In the genomic region with DNA sequence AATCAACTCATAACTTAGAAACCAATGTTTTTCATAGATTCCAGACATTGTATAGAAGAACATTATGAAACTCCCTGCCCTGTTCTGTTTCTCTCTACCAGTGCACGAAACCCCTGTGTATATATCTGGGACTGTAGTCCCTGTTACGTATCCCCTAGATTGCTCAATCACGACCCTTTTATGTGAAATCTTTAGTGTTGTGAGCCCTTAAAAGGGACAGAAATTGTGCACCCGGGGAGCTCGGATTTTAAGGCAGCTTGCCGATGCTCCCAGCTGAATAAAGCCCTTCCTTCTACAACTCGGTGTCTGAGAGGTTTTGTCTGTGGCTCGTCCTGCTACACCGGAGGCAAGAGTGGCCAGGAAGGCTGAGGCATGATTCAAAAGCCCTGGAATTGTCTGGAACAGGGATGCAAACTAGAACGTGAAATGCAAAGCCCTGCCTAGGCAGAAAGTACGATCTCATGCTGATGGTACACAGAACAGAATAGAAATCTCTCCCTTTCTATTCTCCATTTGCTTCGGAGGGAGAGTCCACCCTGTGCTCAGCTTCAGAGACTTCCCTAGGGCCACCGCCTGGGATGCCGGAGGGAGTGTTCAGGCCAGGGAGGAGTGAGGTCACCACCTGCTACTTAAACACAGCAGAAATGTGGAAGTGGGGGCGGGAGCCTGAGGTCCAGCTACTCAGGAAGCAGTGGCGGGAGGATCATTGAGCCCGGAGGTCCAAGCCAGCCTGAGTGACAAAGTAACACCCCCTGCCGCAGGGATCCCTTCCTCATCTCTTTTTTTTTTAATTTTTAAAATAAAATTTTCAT, we compare ENCODE assay signal across 8 cellular contexts. TPM values are rescaled to one million over a fixed set of nuclear protein-coding genes. Genes with fewer than 3 reads are reported as not detected.
DNase-seq lines count a peak whose midpoint lies in the region; ATAC-seq and TF ChIP-seq lines count a peak whose summit lies in the region.

No MANE protein-coding gene starts in this region.

- intact Hi-C loops in esophagus squamous epithelium (cut with DNase I): no loop called here

- H3K14ac ChIP-seq in neuronal stem cell (ENCODE audit: low read length): no peak overlapping the region

- H3K9me2 ChIP-seq in SK-N-SH: no peaks in the 10 kb centered on the region

- DNase-seq in SK-N-SH: no peak
- peak; percentile 9 for DNase-seq in SKM-1 (lab: John Stamatoyannopoulos, UW; ENCODE audit: unreplicated experiment)
- no peak for DNase-seq in esophagus squamous epithelium (lab: John Stamatoyannopoulos, UW)
- no peak for DNase-seq in neuronal stem cell (ENCODE audit: low spot score)
- DNase-seq in DMS114 treated with DMSO at 0.1 percent for 48 hours (lab: John Stamatoyannopoulos, UW; ENCODE audit: unreplicated experiment): no peak

- WGBS in SK-N-SH (ENCODE audit: low lambda C conversion rate): 74% methylated on average over 18 of the region's 18 CpGs
- WGBS in esophagus squamous epithelium, 2 donors: 21 to 45% methylated on average over 16 to 18 of the region's 18 CpGs
- no CpG with 5 or more reads among the region's 18 CpGs for WGBS in neuronal stem cell (ENCODE audit: extremely low coverage in 2 of 2, insufficient read length in 2 of 2, insufficient replicate concordance in 1 of 2), 2 donors

- no peak overlapping the region for H2BK120ac ChIP-seq in neuronal stem cell (ENCODE audit: low read depth, low read length)

- H3K36me3 ChIP-seq in SK-N-SH (replicated peaks in 1 of 2; ENCODE audit: control insufficient read depth in 1 of 2, insufficient read depth in 2 of 2, low read length in 1 of 2) (peaks cover 4 to 15% of the 10 kb centered on the region in 2 experiments), esophagus squamous epithelium (peaks cover 0 to 25% (median 7%) of the 10 kb centered on the region in 3 donors), neuronal stem cell (replicated peaks in 1 of 2; ENCODE audit: control insufficient read depth in 2 of 2, insufficient read depth in 2 of 2, low read length in 2 of 2) (peaks cover 1 to 32% of the 10 kb centered on the region in 2 donors)

- H3K27me3 Mint-ChIP-seq in nephron (ENCODE audit: low read depth): peaks cover 3% of the 10 kb centered on the region

- peaks cover 9% of the 10 kb centered on the region for H3F3A ChIP-seq in SK-N-SH (replicated peaks; ENCODE audit: insufficient read depth)

- H3K4me2 ChIP-seq in SK-N-SH (peak overlapping the region; percentile 86), neuronal stem cell (ENCODE audit: insufficient read depth, low read length, poor library complexity, severe bottlenecking) (no peak overlapping the region)

- H2BK5ac ChIP-seq in neuronal stem cell (ENCODE audit: low read length): no peak overlapping the region

- H4K91ac ChIP-seq in neuronal stem cell (ENCODE audit: low read depth, low read length, poor library complexity): no peak overlapping the region

- peak overlapping the region; percentile 97 to 98 (median 97) for H3K27ac Mint-ChIP-seq in nephron

- H2BK12ac ChIP-seq in neuronal stem cell (ENCODE audit: low read length): no peak overlapping the region

- H2AFZ ChIP-seq in SK-N-SH (ENCODE audit: low read depth) (peak overlapping the region; percentile 95; the same call in 1 of the 2 replicates), neuronal stem cell (ENCODE audit: low read length) (no peak overlapping the region)

- H3K27me3 ChIP-seq in SK-N-SH (ENCODE audit: insufficient read depth): no peaks in the 10 kb centered on the region
- H3K27me3 ChIP-seq in esophagus squamous epithelium: no peaks in the 10 kb centered on the region
- no peaks in the 10 kb centered on the region for H3K27me3 ChIP-seq in neuronal stem cell (ENCODE audit: control insufficient read depth in 3 of 3, insufficient read depth in 3 of 3, low read depth in 1 of 3, low read length in 3 of 3)

- H3K79me2 ChIP-seq in SK-N-SH (ENCODE audit: insufficient read depth): no peaks in the 10 kb centered on the region; the same call in 1 of the 2 replicates

- TF ChIP-seq RAD21 in SK-N-SH (IDR thresholded peaks at IDR 0.05; ENCODE audit: low read length): no peak

- TF ChIP-seq CTCF in SK-N-SH (IDR thresholded peaks at IDR 0.05): no peak
- TF ChIP-seq CTCF in esophagus squamous epithelium (IDR thresholded peaks at IDR 0.05): no peak
- no peak for TF ChIP-seq CTCF in nephron (IDR thresholded peaks at IDR 0.05; ENCODE audit: unreplicated experiment in 3 of 3)

- H3K4me1 Mint-ChIP-seq in nephron: peaks cover 28% of the 10 kb centered on the region

- no peaks in the 10 kb centered on the region for H3K9me3 Mint-ChIP-seq in nephron

- no peak overlapping the region for H2BK15ac ChIP-seq in neuronal stem cell (ENCODE audit: low read length)

- TF ChIP-seq EP300 in SK-N-SH (IDR thresholded peaks at IDR 0.05; ENCODE audit: borderline replicate concordance in 1 of 2, low read depth in 1 of 2, low read length in 1 of 2): no peak

- peak overlapping the region; percentile 96 to 97 (median 97) for H3K4me3 Mint-ChIP-seq in nephron

- H3K18ac ChIP-seq in neuronal stem cell (ENCODE audit: low read length): no peak overlapping the region

- H3K4me3 ChIP-seq in SK-N-SH (ENCODE audit: low read depth in 2 of 2, low read length in 1 of 2): peak overlapping the region; percentile 65 to 66
- peak overlapping the region; percentile 55 to 86 (median 60) for H3K4me3 ChIP-seq in esophagus squamous epithelium
- peak overlapping the region in 1 of 2 donors; percentile 47 for H3K4me3 ChIP-seq in neuronal stem cell (ENCODE audit: low read length in 2 of 2)

- CTCF ChIA-PET in SK-N-SH (lab: Yijun Ruan, JAX): no interaction called here

- H3K9me3 ChIP-seq in SK-N-SH: no peaks in the 10 kb centered on the region
- no peaks in the 10 kb centered on the region for H3K9me3 ChIP-seq in esophagus squamous epithelium
- peaks cover 0 to 19% of the 10 kb centered on the region in 2 donors for H3K9me3 ChIP-seq in neuronal stem cell (replicated peaks in 1 of 2; ENCODE audit: control insufficient read depth in 2 of 2, insufficient read depth in 1 of 2, low read depth in 1 of 2, low read length in 2 of 2)

- H3K27ac ChIP-seq in SK-N-SH (ENCODE audit: low read depth in 2 of 2, low read length in 1 of 2) (no peak overlapping the region; a peak in 1 of 4 replicates), esophagus squamous epithelium (peak overlapping the region; percentile 86 to 92 (median 90)), neuronal stem cell (replicated peaks; ENCODE audit: low read length) (no peak overlapping the region)

- H3K9ac ChIP-seq in SK-N-SH (no peak overlapping the region), neuronal stem cell (ENCODE audit: low read depth, low read length, poor library complexity) (no peak overlapping the region)

- H3K4me1 ChIP-seq in SK-N-SH (ENCODE audit: control insufficient read depth in 1 of 2, insufficient read depth in 2 of 2, low read depth in 1 of 2, low read length in 1 of 2) (no peaks in the 10 kb centered on the region; a peak in 1 of 4 replicates), esophagus squamous epithelium (peaks cover 9 to 26% (median 12%) of the 10 kb centered on the region in 3 donors), neuronal stem cell (ENCODE audit: control insufficient read depth in 2 of 2, insufficient read depth in 1 of 2, low read depth in 1 of 2, low read length in 2 of 2) (peaks cover 0 to 2% of the 10 kb centered on the region in 2 donors)

- no peak overlapping the region for H2AK5ac ChIP-seq in neuronal stem cell (ENCODE audit: low read depth, low read length)

- no peak overlapping the region for H3K23ac ChIP-seq in neuronal stem cell (ENCODE audit: low read depth, low read length, poor library complexity)

- H3K36me3 Mint-ChIP-seq in nephron (ENCODE audit: low read depth): peaks cover 35% of the 10 kb centered on the region

- H3K79me1 ChIP-seq in neuronal stem cell (ENCODE audit: low read depth, low read length): peaks cover 2% of the 10 kb centered on the region

- ATAC-seq in SK-N-SH treated with all-trans-retinoic acid at 6 μM for 48 hours (no peak; the same call in 2 of the 3 replicates), HG02884 (IDR thresholded peaks at IDR 0.05; ENCODE audit: unreplicated experiment) (no peak)

- no peak overlapping the region for H3K4ac ChIP-seq in neuronal stem cell (ENCODE audit: low read length)

- no peak for TF ChIP-seq POLR2A in esophagus squamous epithelium (IDR thresholded peaks at IDR 0.05)

- POLR2A ChIA-PET in SK-N-SH (lab: Yijun Ruan, JAX): no interaction called here

- H4K8ac ChIP-seq in neuronal stem cell (ENCODE audit: low read depth, low read length): no peak overlapping the region

- H4K20me1 ChIP-seq in SK-N-SH (ENCODE audit: insufficient read depth): no peaks in the 10 kb centered on the region

TF ChIP-seq in SK-N-SH, 30 proteins besides CTCF, POLR2A, EP300 and RAD21 (continues in another document):
- TF ChIP-seq MEF2A (IDR thresholded peaks at IDR 0.05; ENCODE audit: borderline replicate concordance, low read depth): no peak
- TF ChIP-seq POLR2AphosphoS5 (IDR thresholded peaks at IDR 0.05; ENCODE audit: low read depth, low read length): no peak
- no peak for TF ChIP-seq SMC3 (IDR thresholded peaks at IDR 0.05; ENCODE audit: low read depth, low read length)
- TF ChIP-seq CHD2 (IDR thresholded peaks at IDR 0.05; ENCODE audit: low read length, partially characterized antibody): no peak

TF ChIP-seq in SK-N-SH treated with all-trans-retinoic acid at 6 μM for 48 hours, 23 proteins besides CTCF, POLR2A, EP300 and RAD21 (continues in another document):
- no peak for TF ChIP-seq SNAI2 (CRISPR knock-in tag; IDR thresholded peaks at IDR 0.05)
- no peak for TF ChIP-seq BACH2 (CRISPR knock-in tag; IDR thresholded peaks at IDR 0.05; ENCODE audit: borderline replicate concordance)

RNA-seq across cellular contexts. Expression of gene ZNF888, which starts 0.8 kb away (rescaled TPM):
- 0.46 and 0.83 TPM in 2 replicates for polyA plus RNA-seq in SK-N-SH (2012; rRNA removed)
- 0.53 and 0.68 TPM in 2 replicates for polyA plus RNA-seq in SK-N-SH (2012; cell fraction: cytosol; rRNA removed)
- polyA plus RNA-seq in SK-N-SH (2012; cell fraction: nucleus; rRNA removed): 0.77 and 1.9 TPM in 2 replicates
- total RNA-seq in esophagus squamous epithelium: 1 to 10 TPM; 1.8 to 6.3 (median 4.1) TPM
- 3.2 TPM for polyA plus RNA-seq in neuronal stem cell (2013, experiment 1 of 2)
- 3.3 TPM for polyA plus RNA-seq in neuronal stem cell (2013, experiment 2 of 2)

RNA-seq across cellular contexts. Expression of gene ZNF320, which starts 26.6 kb away (rescaled TPM):
- 6.9 and 14.2 TPM in 2 replicates for polyA plus RNA-seq in SK-N-SH (2012; rRNA removed)
- polyA plus RNA-seq in SK-N-SH (2012; cell fraction: cytosol; rRNA removed): 6.4 and 9.3 TPM in 2 replicates
- polyA plus RNA-seq in SK-N-SH (2012; cell fraction: nucleus; rRNA removed): 24.3 and 30.3 TPM in 2 replicates
- total RNA-seq in esophagus squamous epithelium: 10 to 100 TPM in 1 of 4 donors, 1 to 10 TPM in 3; 2.3 to 10.5 (median 5.5) TPM
- 8.9 TPM for polyA plus RNA-seq in neuronal stem cell (2013, experiment 1 of 2)
- 11.3 TPM for polyA plus RNA-seq in neuronal stem cell (2013, experiment 2 of 2)

RNA-seq across cellular contexts. Expression of gene ZNF816, which starts 38.7 kb away (rescaled TPM):
- polyA plus RNA-seq in SK-N-SH (2012; rRNA removed): 1.8 and 2.5 TPM in 2 replicates
- 2.9 and 3.2 TPM in 2 replicates for polyA plus RNA-seq in SK-N-SH (2012; cell fraction: cytosol; rRNA removed)
- polyA plus RNA-seq in SK-N-SH (2012; cell fraction: nucleus; rRNA removed): 1.7 and 3.1 TPM in 2 replicates
- total RNA-seq in esophagus squamous epithelium: 1 to 10 TPM in 3 of 4 donors, under 1 TPM in 1; 0.91 to 7.8 (median 6.2) TPM
- polyA plus RNA-seq in neuronal stem cell (2013, experiment 1 of 2): 9.4 TPM
- polyA plus RNA-seq in neuronal stem cell (2013, experiment 2 of 2): 9.5 TPM

Comparison
In these comparisons a context has a peak if more than half of its experiments do, and no peak if none do; other contexts are left out.
1. H3K27ac ChIP-seq: peak in esophagus squamous epithelium (4 of 4); none in SK-N-SH (0 of 2) and neuronal stem cell (single experiment).